In genomic region chr6:25279748-25280616, GRCh38 we compare ENCODE assay signal across 8 cellular contexts. TPM values are rescaled to one million over a fixed set of nuclear protein-coding genes. Genes with fewer than 3 reads are reported as not detected.
DNase-seq lines count a peak whose midpoint lies in the region; ATAC-seq lines count a peak whose summit lies in the region.

No MANE protein-coding gene starts in this region.

- peak; percentile 10 for ATAC-seq in HG03280 (IDR thresholded peaks at IDR 0.05; ENCODE audit: unreplicated experiment)

- 3% methylated on average over 38 of the region's 38 CpGs for WGBS in urinary bladder

- H3K9ac ChIP-seq in endocrine pancreas (ENCODE audit: control insufficient read depth, insufficient read depth, low read length), result peak overlapping the region; percentile 98

- no peaks in the 10 kb centered on the region for H3K36me3 ChIP-seq in endocrine pancreas (ENCODE audit: control insufficient read depth, insufficient read depth, low read length)
- H3K36me3 ChIP-seq in urinary bladder (ENCODE audit: insufficient read depth), result no peaks in the 10 kb centered on the region

- peak; percentile 53 for DNase-seq in GM03348 (ENCODE audit: low spot score)
- DNase-seq in activated CD4-positive, alpha-beta T cell treated with anti-CD3 and anti-CD28 coated beads for 48 hours, result peak; percentile 52
- DNase-seq in myocyte (ENCODE audit: low read depth), result peak; percentile 20
- DNase-seq in SIG-M5 (lab: John Stamatoyannopoulos, UW), result no peak
- DNase-seq in T-helper 9 cell, result no peak

- no peaks in the 10 kb centered on the region for H3K9me3 ChIP-seq in endocrine pancreas (ENCODE audit: control insufficient read depth, low read length)

- peak overlapping the region; percentile 13 for H3K27ac ChIP-seq in urinary bladder (ENCODE audit: low read depth)

- H3K4me1 ChIP-seq in endocrine pancreas (ENCODE audit: control insufficient read depth, insufficient read depth, low read length) (peaks cover 11% of the 10 kb centered on the region), urinary bladder (ENCODE audit: insufficient read depth) (peaks cover 2% of the 10 kb centered on the region)

- H3K4me3 ChIP-seq in endocrine pancreas (ENCODE audit: control insufficient read depth, insufficient read depth, low read length) (peak overlapping the region; percentile 84), urinary bladder (ENCODE audit: low read depth, low read length) (peak overlapping the region; percentile 74)

- no peaks in the 10 kb centered on the region for H3K27me3 ChIP-seq in endocrine pancreas (ENCODE audit: control insufficient read depth, insufficient read depth, low read length)

RNA-seq across cellular contexts. Expression of gene CARMIL1, which starts 0.8 kb away (rescaled TPM):
- total RNA-seq in myocyte (12.4 and 22.5 TPM in 2 replicates), urinary bladder (26.5 TPM)
- 8.9 TPM for polyA plus RNA-seq in myocyte (2012)
- 11.1 TPM for polyA plus RNA-seq in urinary bladder

Comparison
In these comparisons a context has a peak if more than half of its experiments do, and no peak if none do; other contexts are left out.
1. DNase-seq: peak in GM03348 (single experiment), activated CD4-positive, alpha-beta T cell treated with anti-CD3 and anti-CD28 coated beads for 48 hours (single experiment) and myocyte (single experiment); none in SIG-M5 (single experiment) and T-helper 9 cell (single experiment).